17 cellular contexts compared by ENCODE assay signal in the genomic region with DNA sequence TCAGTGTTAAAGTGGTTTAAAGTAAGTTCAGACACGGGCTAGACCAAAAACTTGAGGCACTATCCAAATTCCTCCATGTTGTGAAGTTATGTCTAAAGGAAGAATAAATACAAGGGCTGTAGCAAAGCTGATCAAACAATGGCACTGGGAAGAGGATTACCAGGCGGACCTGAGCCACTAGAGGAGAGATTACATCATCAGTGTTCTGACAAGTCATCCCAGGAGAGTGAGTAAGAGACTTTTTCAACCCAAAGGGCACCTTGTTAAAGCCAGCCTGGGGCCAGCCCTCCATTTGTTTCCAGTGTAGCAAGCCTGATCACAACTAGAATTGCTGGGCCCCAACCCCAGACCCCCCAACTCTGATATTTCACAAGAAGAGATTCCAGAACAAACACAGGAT.
DNase-seq lines count a peak whose midpoint lies in the region; FAIRE-seq and TF ChIP-seq lines count a peak whose summit lies in the region.
"Had no signal": no experiment of that assay in that cellular context is flagged by ENCODE, and none has a peak within 500 bp of the region (broad histone marks: within the 10 kb centered on the region; RNA-seq: fewer than 3 reads in every experiment).

No MANE protein-coding gene starts in this region.

- peak; percentile 3 for DNase-seq in SIG-M5 treated with dmso at 0.1 percent for 504 hours (lab: John Stamatoyannopoulos, UW; ENCODE audit: unreplicated experiment)
- no peak for DNase-seq in SIG-M5 (lab: John Stamatoyannopoulos, UW)
- peak; percentile 55 for DNase-seq in RCC 7860 (ENCODE audit: low spot score)
- DNase-seq in epithelial cell of proximal tubule (ENCODE audit: low read depth) = peak; percentile 45
- peak; percentile 33 for DNase-seq in skeletal muscle cell (ENCODE audit: low read depth)
- DNase-seq in frontal cortex (ENCODE audit: low spot score in 2 of 2) = no peak
- no peak for DNase-seq in HuH-7 (ENCODE audit: low spot score)
- no peak for DNase-seq in T-helper 1 cell
- DNase-seq: activated naive CD8-positive, alpha-beta T cell treated with anti-CD3 and anti-CD28 coated beads, Interleukin-2, amount 50 U/mL, for 24 hours; colonic mucosa; esophagus squamous epithelium; H7; MG63; occipital lobe; spleen; T-cell had no signal

- TF ChIP-seq CTCF in epithelial cell of proximal tubule (conservative IDR thresholded peaks at IDR 0.05; ENCODE audit: low read depth, low read length) = no peak

- H3K4me3 ChIP-seq in epithelial cell of proximal tubule (ENCODE audit: low read depth, low read length) = no peak overlapping the region
- H3K4me3 ChIP-seq in skeletal muscle cell (ENCODE audit: low read depth, low read length) = no peak overlapping the region
- H3K4me3 ChIP-seq: colonic mucosa, esophagus squamous epithelium, MG63, spleen had no signal

- no peak for FAIRE-seq in RCC 7860 (lab: Jason Lieb, UNC)
- no peak for FAIRE-seq in frontal cortex (lab: Jason Lieb, UNC)
- FAIRE-seq: A204.1 had no signal

Comparison
In these comparisons a context has a peak if more than half of its experiments do, and no peak if none do; other contexts are left out.
1. DNase-seq: peak in SIG-M5 treated with dmso at 0.1 percent for 504 hours (single experiment), RCC 7860 (single experiment), epithelial cell of proximal tubule (single experiment) and skeletal muscle cell (single experiment); none in SIG-M5 (single experiment), frontal cortex (0 of 2), HuH-7 (single experiment) and T-helper 1 cell (0 of 5).